In the genomic region with DNA sequence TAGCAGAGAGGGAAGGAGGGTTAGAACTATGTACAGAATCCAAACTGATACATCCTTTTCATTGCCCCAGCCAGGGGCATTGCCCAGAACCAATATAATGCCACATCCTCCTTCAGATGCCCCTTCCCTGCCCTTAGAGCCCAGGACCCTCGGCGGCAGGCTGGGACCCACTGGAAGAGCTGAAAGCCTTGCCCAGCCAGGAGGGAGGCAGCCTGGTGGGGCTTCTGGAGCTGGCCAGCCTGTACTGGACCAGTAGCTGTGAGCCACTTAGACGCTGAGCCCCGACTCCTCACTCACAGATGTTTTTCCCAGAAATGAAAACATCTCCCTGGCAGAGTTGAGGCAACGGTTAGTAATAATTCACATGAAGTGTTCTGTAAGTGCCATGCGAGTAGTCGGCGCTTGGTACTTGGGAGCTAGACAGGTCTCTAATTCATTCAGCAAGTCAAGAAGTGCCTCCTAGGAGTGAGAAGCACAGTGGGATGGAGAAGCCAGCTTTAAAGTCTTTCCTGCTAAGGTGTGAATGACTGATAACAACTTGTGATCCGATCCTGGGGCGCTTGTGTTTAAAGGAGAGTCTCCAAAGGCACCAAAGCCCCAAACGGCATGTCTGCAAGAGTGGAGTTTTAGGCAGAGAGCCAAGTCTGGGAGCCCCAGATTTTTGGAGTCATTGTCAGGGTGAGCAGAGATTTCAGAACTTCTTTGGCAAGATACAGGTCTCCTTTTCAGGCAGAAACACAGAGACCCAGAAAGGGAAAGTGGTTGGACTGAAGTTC, we compare ENCODE assay signal across 2 cellular contexts.
TF ChIP-seq lines count a peak whose summit lies in the region.

No MANE protein-coding gene starts in this region.

TF ChIP-seq in A549, 52 proteins besides CTCF, POLR2A, EP300 and RAD21:
- TF ChIP-seq, protein P1, sequence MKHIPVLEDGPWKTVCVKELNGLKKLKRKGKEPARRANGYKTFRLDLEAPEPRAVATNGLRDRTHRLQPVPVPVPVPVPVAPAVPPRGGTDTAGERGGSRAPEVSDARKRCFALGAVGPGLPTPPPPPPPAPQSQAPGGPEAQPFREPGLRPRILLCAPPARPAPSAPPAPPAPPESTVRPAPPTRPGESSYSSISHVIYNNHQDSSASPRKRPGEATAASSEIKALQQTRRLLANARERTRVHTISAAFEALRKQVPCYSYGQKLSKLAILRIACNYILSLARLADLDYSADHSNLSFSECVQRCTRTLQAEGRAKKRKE (CRISPR knock-in tag; IDR thresholded peaks at IDR 0.05; ENCODE audit: low read depth) = no peak
- no peak for TF ChIP-seq TFCP2L1 (CRISPR knock-in tag; IDR thresholded peaks at IDR 0.05)
- TF ChIP-seq SREBF2 (IDR thresholded peaks at IDR 0.05) = no peak
- TF ChIP-seq ELK1 (IDR thresholded peaks at IDR 0.05; ENCODE audit: low read depth, low read length) = no peak

TF ChIP-seq in K562, 482 proteins besides CTCF, POLR2A, EP300 and RAD21 (continues in another document):
- TF ChIP-seq SETDB1 (IDR thresholded peaks at IDR 0.05; ENCODE audit: low read length) (no peak), PPARD (CRISPR knock-in tag; IDR thresholded peaks at IDR 0.05) (no peak), RERE (CRISPR knock-in tag; IDR thresholded peaks at IDR 0.05; ENCODE audit: borderline replicate concordance) (no peak), BRF2 (IDR thresholded peaks at IDR 0.05; ENCODE audit: borderline replicate concordance, insufficient read depth, insufficient read length) (no peak), MCM2 (IDR thresholded peaks at IDR 0.05; ENCODE audit: low read depth) (no peak), GATAD2A (IDR thresholded peaks at IDR 0.05) (no peak), ZNF668 (CRISPR knock-in tag; IDR thresholded peaks at IDR 0.05) (no peak), ZNF764 (CRISPR knock-in tag; IDR thresholded peaks at IDR 0.05; ENCODE audit: low read depth) (no peak), ZNF217 (CRISPR knock-in tag; IDR thresholded peaks at IDR 0.05) (no peak), ETS1 (conservative IDR thresholded peaks at IDR 0.05; ENCODE audit: control insufficient read depth, low read depth, low read length) (no peak), ZNF584 (CRISPR knock-in tag; IDR thresholded peaks at IDR 0.05; ENCODE audit: low read depth) (no peak), MBD1 (CRISPR knock-in tag; IDR thresholded peaks at IDR 0.05) (no peak), TCF3 (CRISPR knock-in tag; IDR thresholded peaks at IDR 0.05) (peak; percentile 73), NFIC (IDR thresholded peaks at IDR 0.05) (peak; percentile 80), ZNF165 (CRISPR knock-in tag; IDR thresholded peaks at IDR 0.05; ENCODE audit: borderline replicate concordance) (no peak), MCM3 (IDR thresholded peaks at IDR 0.05) (no peak), GATAD2B (IDR thresholded peaks at IDR 0.05; ENCODE audit: borderline replicate concordance) (no peak), FOXO4 (CRISPR knock-in tag; IDR thresholded peaks at IDR 0.05) (no peak), ZNF224 (CRISPR knock-in tag; IDR thresholded peaks at IDR 0.05) (no peak), DLX4 (CRISPR knock-in tag; IDR thresholded peaks at IDR 0.05) (no peak)
- TF ChIP-seq, protein P2, sequence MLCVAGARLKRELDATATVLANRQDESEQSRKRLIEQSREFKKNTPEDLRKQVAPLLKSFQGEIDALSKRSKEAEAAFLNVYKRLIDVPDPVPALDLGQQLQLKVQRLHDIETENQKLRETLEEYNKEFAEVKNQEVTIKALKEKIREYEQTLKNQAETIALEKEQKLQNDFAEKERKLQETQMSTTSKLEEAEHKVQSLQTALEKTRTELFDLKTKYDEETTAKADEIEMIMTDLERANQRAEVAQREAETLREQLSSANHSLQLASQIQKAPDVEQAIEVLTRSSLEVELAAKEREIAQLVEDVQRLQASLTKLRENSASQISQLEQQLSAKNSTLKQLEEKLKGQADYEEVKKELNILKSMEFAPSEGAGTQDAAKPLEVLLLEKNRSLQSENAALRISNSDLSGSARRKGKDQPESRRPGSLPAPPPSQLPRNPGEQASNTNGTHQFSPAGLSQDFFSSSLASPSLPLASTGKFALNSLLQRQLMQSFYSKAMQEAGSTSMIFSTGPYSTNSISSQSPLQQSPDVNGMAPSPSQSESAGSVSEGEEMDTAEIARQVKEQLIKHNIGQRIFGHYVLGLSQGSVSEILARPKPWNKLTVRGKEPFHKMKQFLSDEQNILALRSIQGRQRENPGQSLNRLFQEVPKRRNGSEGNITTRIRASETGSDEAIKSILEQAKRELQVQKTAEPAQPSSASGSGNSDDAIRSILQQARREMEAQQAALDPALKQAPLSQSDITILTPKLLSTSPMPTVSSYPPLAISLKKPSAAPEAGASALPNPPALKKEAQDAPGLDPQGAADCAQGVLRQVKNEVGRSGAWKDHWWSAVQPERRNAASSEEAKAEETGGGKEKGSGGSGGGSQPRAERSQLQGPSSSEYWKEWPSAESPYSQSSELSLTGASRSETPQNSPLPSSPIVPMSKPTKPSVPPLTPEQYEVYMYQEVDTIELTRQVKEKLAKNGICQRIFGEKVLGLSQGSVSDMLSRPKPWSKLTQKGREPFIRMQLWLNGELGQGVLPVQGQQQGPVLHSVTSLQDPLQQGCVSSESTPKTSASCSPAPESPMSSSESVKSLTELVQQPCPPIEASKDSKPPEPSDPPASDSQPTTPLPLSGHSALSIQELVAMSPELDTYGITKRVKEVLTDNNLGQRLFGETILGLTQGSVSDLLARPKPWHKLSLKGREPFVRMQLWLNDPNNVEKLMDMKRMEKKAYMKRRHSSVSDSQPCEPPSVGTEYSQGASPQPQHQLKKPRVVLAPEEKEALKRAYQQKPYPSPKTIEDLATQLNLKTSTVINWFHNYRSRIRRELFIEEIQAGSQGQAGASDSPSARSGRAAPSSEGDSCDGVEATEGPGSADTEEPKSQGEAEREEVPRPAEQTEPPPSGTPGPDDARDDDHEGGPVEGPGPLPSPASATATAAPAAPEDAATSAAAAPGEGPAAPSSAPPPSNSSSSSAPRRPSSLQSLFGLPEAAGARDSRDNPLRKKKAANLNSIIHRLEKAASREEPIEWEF (CRISPR knock-in tag; IDR thresholded peaks at IDR 0.05) = no peak
- TF ChIP-seq, protein P3, sequence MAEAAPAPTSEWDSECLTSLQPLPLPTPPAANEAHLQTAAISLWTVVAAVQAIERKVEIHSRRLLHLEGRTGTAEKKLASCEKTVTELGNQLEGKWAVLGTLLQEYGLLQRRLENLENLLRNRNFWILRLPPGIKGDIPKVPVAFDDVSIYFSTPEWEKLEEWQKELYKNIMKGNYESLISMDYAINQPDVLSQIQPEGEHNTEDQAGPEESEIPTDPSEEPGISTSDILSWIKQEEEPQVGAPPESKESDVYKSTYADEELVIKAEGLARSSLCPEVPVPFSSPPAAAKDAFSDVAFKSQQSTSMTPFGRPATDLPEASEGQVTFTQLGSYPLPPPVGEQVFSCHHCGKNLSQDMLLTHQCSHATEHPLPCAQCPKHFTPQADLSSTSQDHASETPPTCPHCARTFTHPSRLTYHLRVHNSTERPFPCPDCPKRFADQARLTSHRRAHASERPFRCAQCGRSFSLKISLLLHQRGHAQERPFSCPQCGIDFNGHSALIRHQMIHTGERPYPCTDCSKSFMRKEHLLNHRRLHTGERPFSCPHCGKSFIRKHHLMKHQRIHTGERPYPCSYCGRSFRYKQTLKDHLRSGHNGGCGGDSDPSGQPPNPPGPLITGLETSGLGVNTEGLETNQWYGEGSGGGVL (CRISPR knock-in tag; IDR thresholded peaks at IDR 0.05) = no peak
- TF ChIP-seq, protein P4, sequence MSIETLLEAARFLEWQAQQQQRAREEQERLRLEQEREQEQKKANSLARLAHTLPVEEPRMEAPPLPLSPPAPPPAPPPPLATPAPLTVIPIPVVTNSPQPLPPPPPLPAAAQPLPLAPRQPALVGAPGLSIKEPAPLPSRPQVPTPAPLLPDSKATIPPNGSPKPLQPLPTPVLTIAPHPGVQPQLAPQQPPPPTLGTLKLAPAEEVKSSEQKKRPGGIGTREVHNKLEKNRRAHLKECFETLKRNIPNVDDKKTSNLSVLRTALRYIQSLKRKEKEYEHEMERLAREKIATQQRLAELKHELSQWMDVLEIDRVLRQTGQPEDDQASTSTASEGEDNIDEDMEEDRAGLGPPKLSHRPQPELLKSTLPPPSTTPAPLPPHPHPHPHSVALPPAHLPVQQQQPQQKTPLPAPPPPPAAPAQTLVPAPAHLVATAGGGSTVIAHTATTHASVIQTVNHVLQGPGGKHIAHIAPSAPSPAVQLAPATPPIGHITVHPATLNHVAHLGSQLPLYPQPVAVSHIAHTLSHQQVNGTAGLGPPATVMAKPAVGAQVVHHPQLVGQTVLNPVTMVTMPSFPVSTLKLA (conservative IDR thresholded peaks at IDR 0.05) = 0 out of 4 replicates have a peak, but pooled peaks of 1 of the 2 experiments have one; percentile 14
